ENCODE assay signal across 1 cellular context in genomic region chr12:56158029-56158925, GRCh38.
TF ChIP-seq lines count a peak whose summit lies in the region.

TSS of gene MYL6 (plus strand) at chr12:56158359. CDS start at chr12:56158402, 43 bp downstream.

TF ChIP-seq in HEK293, 187 proteins besides CTCF, POLR2A, EP300 and RAD21 (continued from another document and continues in another):
- TF ChIP-seq ZNF513 (tag by site-specific recombination; IDR thresholded peaks at IDR 0.05), result no peak; the same call in 1 of the 2 replicates
- no peak for TF ChIP-seq ZNF433 (tag by site-specific recombination; IDR thresholded peaks at IDR 0.05; ENCODE audit: low read depth)
- TF ChIP-seq ZBTB1 (tag by site-specific recombination; IDR thresholded peaks at IDR 0.05), result peak; percentile 82; the same call in 1 of the 2 replicates
- no peak for TF ChIP-seq ZNF140 (tag by site-specific recombination; IDR thresholded peaks at IDR 0.05)
- peak; percentile 83 for TF ChIP-seq ZNF843 (tag by site-specific recombination; IDR thresholded peaks at IDR 0.05)
- peak; percentile 92 for TF ChIP-seq ZNF639 (tag by site-specific recombination; IDR thresholded peaks at IDR 0.05)
- TF ChIP-seq FEZF1 (tag by site-specific recombination; IDR thresholded peaks at IDR 0.05), result peak; percentile 93
- TF ChIP-seq YY1 (tag by site-specific recombination; IDR thresholded peaks at IDR 0.05), result peak; percentile 89
- no peak for TF ChIP-seq GFI1B (tag by site-specific recombination; IDR thresholded peaks at IDR 0.05)
- TF ChIP-seq HIC1 (tag by site-specific recombination; IDR thresholded peaks at IDR 0.05), result no peak
- no peak for TF ChIP-seq ZNF704 (tag by site-specific recombination; IDR thresholded peaks at IDR 0.05)
- TF ChIP-seq ZNF311 (tag by site-specific recombination; IDR thresholded peaks at IDR 0.05; ENCODE audit: borderline replicate concordance), result no peak
- no peak for TF ChIP-seq ZNF549 (tag by site-specific recombination; IDR thresholded peaks at IDR 0.05)
- peak; percentile 86 for TF ChIP-seq ZNF341 (tag by site-specific recombination; IDR thresholded peaks at IDR 0.05; ENCODE audit: low read depth)
- TF ChIP-seq ZBTB6 (tag by site-specific recombination; IDR thresholded peaks at IDR 0.05), result peak; percentile 47; the same call in 1 of the 2 replicates
- TF ChIP-seq ZNF776 (tag by site-specific recombination; IDR thresholded peaks at IDR 0.05; ENCODE audit: borderline replicate concordance), result no peak
- no peak for TF ChIP-seq ZNF404 (tag by site-specific recombination; IDR thresholded peaks at IDR 0.05)
- no peak for TF ChIP-seq ZNF202 (tag by site-specific recombination; IDR thresholded peaks at IDR 0.05; ENCODE audit: borderline replicate concordance)
- peak; percentile 68 for TF ChIP-seq ZNF660 (tag by site-specific recombination; IDR thresholded peaks at IDR 0.05)
- no peak for TF ChIP-seq ZNF596 (tag by site-specific recombination; IDR thresholded peaks at IDR 0.05)
- TF ChIP-seq ZNF274 (IDR thresholded peaks at IDR 0.05; ENCODE audit: low read length), result no peak
- TF ChIP-seq ZNF274 (tag by site-specific recombination; IDR thresholded peaks at IDR 0.05; ENCODE audit: borderline replicate concordance), result no peak
- no peak for TF ChIP-seq ZNF514 (tag by site-specific recombination; IDR thresholded peaks at IDR 0.05)
- peak; percentile 11; the same call in 1 of the 2 replicates for TF ChIP-seq SCRT1 (tag by site-specific recombination; IDR thresholded peaks at IDR 0.05; ENCODE audit: borderline replicate concordance)
- TF ChIP-seq ZNF148 (tag by site-specific recombination; IDR thresholded peaks at IDR 0.05; ENCODE audit: borderline replicate concordance), result peak; percentile 79; the same call in 1 of the 2 replicates
- TF ChIP-seq ZNF544 (tag by site-specific recombination; IDR thresholded peaks at IDR 0.05), result no peak
- TF ChIP-seq ZNF518A (tag by site-specific recombination; conservative IDR thresholded peaks at IDR 0.05; ENCODE audit: low read depth), result no peak
- peak; percentile 87 for TF ChIP-seq ZSCAN5A (tag by site-specific recombination; IDR thresholded peaks at IDR 0.05)
- TF ChIP-seq ZNF677 (tag by site-specific recombination; IDR thresholded peaks at IDR 0.05), result no peak
- no peak for TF ChIP-seq ZNF362 (tag by site-specific recombination; IDR thresholded peaks at IDR 0.05)
- no peak for TF ChIP-seq TRIM28 (IDR thresholded peaks at IDR 0.05; ENCODE audit: borderline replicate concordance, low read length)
- TF ChIP-seq ZNF692 (tag by site-specific recombination; IDR thresholded peaks at IDR 0.05), result peak; percentile 98
- peak; percentile 65; the same call in 1 of the 2 replicates for TF ChIP-seq ZNF558 (tag by site-specific recombination; IDR thresholded peaks at IDR 0.05)
- no peak; the same call in 1 of the 2 replicates for TF ChIP-seq SALL2 (tag by site-specific recombination; IDR thresholded peaks at IDR 0.05; ENCODE audit: borderline replicate concordance)
- no peak; the same call in 1 of the 2 replicates for TF ChIP-seq ZNF16 (tag by site-specific recombination; IDR thresholded peaks at IDR 0.05; ENCODE audit: low read depth)
